In genomic region chr6:33716379-33716778, GRCh38 we compare ENCODE assay signal across 1 cellular context.
TF ChIP-seq lines count a peak whose summit lies in the region.

No MANE protein-coding gene starts in this region.

TF ChIP-seq in HepG2, 621 proteins besides CTCF, POLR2A, EP300 and RAD21 (continued from another document):
- peak; percentile 46 for TF ChIP-seq MNT (IDR thresholded peaks at IDR 0.05)
